1 cellular context compared by ENCODE assay signal in the genomic region with DNA sequence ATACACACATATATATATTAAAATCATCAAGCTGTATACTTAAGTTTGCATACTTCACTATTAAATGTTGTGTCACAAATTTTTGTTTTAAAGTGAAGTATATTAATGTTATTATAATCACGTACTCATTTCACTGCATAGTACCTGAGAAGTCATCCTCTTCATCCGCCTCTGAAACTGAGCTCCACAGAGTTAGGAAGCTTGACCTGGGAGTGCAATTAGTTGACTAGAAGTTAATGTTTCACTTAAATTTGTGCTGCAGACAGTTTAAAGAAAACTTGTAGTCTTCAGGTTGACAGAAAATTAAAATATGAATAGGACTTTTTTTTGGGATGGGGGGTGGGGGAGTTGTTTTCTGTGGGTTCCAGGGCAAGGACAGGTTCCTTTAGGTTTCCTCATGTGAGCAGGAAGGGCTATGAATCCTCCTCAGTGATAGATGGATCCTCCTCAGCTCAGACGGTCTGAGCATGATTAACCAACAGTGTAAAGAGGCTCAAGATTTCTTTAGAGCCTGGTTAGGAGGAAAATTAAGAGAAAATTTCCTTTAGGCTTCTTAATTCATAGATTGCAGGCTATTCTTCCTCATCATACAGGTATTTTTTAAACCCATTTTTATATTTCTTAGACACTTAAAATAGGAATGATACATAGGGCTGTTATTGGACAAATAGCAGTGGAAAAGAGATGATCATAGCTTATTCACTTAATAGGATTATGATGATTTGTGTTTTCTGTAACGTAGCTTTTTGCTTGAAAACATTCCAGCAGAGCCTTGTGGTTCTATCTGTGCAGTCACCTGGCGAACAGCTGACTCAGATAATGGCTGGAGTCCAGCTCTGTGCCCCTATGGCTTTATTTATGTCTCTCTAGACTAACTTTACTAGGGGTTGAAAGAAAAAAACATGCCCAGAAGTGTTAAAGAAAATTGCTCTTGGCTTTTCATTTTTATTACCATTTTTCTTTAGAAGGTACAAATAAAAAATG.
TF ChIP-seq lines count a peak whose summit lies in the region.

No MANE protein-coding gene starts in this region.

TF ChIP-seq in GM23338, 12 proteins besides CTCF, POLR2A, EP300 and RAD21 (continued from another document):
- TF ChIP-seq, protein P1, sequence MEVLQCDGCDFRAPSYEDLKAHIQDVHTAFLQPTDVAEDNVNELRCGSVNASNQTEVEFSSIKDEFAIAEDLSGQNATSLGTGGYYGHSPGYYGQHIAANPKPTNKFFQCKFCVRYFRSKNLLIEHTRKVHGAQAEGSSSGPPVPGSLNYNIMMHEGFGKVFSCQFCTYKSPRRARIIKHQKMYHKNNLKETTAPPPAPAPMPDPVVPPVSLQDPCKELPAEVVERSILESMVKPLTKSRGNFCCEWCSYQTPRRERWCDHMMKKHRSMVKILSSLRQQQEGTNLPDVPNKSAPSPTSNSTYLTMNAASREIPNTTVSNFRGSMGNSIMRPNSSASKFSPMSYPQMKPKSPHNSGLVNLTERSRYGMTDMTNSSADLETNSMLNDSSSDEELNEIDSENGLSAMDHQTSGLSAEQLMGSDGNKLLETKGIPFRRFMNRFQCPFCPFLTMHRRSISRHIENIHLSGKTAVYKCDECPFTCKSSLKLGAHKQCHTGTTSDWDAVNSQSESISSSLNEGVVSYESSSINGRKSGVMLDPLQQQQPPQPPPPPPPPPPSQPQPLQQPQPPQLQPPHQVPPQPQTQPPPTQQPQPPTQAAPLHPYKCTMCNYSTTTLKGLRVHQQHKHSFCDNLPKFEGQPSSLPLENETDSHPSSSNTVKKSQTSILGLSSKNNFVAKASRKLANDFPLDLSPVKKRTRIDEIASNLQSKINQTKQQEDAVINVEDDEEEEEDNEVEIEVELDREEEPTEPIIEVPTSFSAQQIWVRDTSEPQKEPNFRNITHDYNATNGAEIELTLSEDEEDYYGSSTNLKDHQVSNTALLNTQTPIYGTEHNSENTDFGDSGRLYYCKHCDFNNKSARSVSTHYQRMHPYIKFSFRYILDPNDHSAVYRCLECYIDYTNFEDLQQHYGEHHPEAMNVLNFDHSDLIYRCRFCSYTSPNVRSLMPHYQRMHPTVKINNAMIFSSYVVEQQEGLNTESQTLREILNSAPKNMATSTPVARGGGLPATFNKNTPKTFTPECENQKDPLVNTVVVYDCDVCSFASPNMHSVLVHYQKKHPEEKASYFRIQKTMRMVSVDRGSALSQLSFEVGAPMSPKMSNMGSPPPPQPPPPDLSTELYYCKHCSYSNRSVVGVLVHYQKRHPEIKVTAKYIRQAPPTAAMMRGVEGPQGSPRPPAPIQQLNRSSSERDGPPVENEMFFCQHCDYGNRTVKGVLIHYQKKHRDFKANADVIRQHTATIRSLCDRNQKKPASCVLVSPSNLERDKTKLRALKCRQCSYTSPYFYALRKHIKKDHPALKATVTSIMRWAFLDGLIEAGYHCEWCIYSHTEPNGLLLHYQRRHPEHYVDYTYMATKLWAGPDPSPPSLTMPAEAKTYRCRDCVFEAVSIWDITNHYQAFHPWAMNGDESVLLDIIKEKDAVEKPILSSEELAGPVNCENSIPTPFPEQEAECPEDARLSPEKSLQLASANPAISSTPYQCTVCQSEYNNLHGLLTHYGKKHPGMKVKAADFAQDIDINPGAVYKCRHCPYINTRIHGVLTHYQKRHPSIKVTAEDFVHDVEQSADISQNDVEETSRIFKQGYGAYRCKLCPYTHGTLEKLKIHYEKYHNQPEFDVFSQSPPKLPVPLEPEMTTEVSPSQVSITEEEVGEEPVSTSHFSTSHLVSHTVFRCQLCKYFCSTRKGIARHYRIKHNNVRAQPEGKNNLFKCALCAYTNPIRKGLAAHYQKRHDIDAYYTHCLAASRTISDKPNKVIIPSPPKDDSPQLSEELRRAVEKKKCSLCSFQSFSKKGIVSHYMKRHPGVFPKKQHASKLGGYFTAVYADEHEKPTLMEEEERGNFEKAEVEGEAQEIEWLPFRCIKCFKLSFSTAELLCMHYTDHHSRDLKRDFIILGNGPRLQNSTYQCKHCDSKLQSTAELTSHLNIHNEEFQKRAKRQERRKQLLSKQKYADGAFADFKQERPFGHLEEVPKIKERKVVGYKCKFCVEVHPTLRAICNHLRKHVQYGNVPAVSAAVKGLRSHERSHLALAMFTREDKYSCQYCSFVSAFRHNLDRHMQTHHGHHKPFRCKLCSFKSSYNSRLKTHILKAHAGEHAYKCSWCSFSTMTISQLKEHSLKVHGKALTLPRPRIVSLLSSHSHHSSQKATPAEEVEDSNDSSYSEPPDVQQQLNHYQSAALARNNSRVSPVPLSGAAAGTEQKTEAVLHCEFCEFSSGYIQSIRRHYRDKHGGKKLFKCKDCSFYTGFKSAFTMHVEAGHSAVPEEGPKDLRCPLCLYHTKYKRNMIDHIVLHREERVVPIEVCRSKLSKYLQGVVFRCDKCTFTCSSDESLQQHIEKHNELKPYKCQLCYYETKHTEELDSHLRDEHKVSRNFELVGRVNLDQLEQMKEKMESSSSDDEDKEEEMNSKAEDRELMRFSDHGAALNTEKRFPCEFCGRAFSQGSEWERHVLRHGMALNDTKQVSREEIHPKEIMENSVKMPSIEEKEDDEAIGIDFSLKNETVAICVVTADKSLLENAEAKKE (CRISPR knock-in tag; IDR thresholded peaks at IDR 0.05) = no peak
- no peak for TF ChIP-seq EZH2phosphoT487 (IDR thresholded peaks at IDR 0.05; ENCODE audit: unreplicated experiment)
- TF ChIP-seq POLR2AphosphoS5 (IDR thresholded peaks at IDR 0.05; ENCODE audit: low read depth) = no peak
- TF ChIP-seq ZNF114 (CRISPR knock-in tag; IDR thresholded peaks at IDR 0.05) = no peak
- TF ChIP-seq REST (IDR thresholded peaks at IDR 0.05; ENCODE audit: unreplicated experiment) = no peak
- TF ChIP-seq, protein P2, sequence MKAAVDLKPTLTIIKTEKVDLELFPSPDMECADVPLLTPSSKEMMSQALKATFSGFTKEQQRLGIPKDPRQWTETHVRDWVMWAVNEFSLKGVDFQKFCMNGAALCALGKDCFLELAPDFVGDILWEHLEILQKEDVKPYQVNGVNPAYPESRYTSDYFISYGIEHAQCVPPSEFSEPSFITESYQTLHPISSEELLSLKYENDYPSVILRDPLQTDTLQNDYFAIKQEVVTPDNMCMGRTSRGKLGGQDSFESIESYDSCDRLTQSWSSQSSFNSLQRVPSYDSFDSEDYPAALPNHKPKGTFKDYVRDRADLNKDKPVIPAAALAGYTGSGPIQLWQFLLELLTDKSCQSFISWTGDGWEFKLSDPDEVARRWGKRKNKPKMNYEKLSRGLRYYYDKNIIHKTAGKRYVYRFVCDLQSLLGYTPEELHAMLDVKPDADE (IDR thresholded peaks at IDR 0.05) = no peak
- no peak for TF ChIP-seq CREB1 (CRISPR knock-in tag; IDR thresholded peaks at IDR 0.05; ENCODE audit: low read depth)
- TF ChIP-seq NANOG (IDR thresholded peaks at IDR 0.05; ENCODE audit: borderline replicate concordance) = no peak
- TF ChIP-seq EZH2 (IDR thresholded peaks at IDR 0.05; ENCODE audit: low read depth, unreplicated experiment) = no peak
- TF ChIP-seq JUNB (IDR thresholded peaks at IDR 0.05; ENCODE audit: unreplicated experiment) = no peak
- no peak for TF ChIP-seq STAT1 (IDR thresholded peaks at IDR 0.05; ENCODE audit: unreplicated experiment)
